ENCODE assay signal across 15 cellular contexts in genomic region chr1:198102454-198102791, GRCh38. TPM values are rescaled to one million over a fixed set of nuclear protein-coding genes. Genes with fewer than 3 reads are reported as not detected.
A peak's percentile ranks its signal among the peaks of the same experiment; 100 is the strongest.
DNase-seq lines count a peak whose midpoint lies in the region; ATAC-seq and TF ChIP-seq lines count a peak whose summit lies in the region.
"Had no signal": no experiment of that assay in that cellular context is flagged by ENCODE, and none has a peak within 500 bp of the region (broad histone marks: within the 10 kb centered on the region; RNA-seq: fewer than 3 reads in every experiment).

No MANE protein-coding gene starts in this region.

- H3K9me3 ChIP-seq in SK-N-MC (ENCODE audit: low read depth, low read length) (no peaks in the 10 kb centered on the region), skeletal muscle satellite cell (replicated peaks; ENCODE audit: low read length) (no peaks in the 10 kb centered on the region)
- H3K9me3 ChIP-seq: gastrocnemius medialis had no signal

- peaks cover 2% of the 10 kb centered on the region for H3K9me3 Mint-ChIP-seq in activated T-cell treated with anti-CD3 and anti-CD28 coated beads, Interleukin-2, amount 50 U/mL, for 24 hours
- H3K9me3 Mint-ChIP-seq in central memory CD8-positive, alpha-beta T cell = no peaks in the 10 kb centered on the region
- H3K9me3 Mint-ChIP-seq: type B pancreatic cell had no signal

- H3K27me3 ChIP-seq in skeletal muscle satellite cell (ENCODE audit: control insufficient read depth, insufficient read depth, low read length) = no peaks in the 10 kb centered on the region
- H3K27me3 ChIP-seq: gastrocnemius medialis had no signal

- peak overlapping the region; percentile 82 for H3K27ac Mint-ChIP-seq in activated T-cell treated with anti-CD3 and anti-CD28 coated beads, Interleukin-2, amount 50 U/mL, for 24 hours
- peak overlapping the region; percentile 36 for H3K27ac Mint-ChIP-seq in central memory CD8-positive, alpha-beta T cell (ENCODE audit: low read depth)
- H3K27ac Mint-ChIP-seq: progenitor cell of endocrine pancreas, type B pancreatic cell had no signal

- H3K4me3 Mint-ChIP-seq in activated T-cell treated with anti-CD3 and anti-CD28 coated beads, Interleukin-2, amount 50 U/mL, for 24 hours = peak overlapping the region; percentile 38
- peak overlapping the region; percentile 46 for H3K4me3 Mint-ChIP-seq in central memory CD8-positive, alpha-beta T cell
- H3K4me3 Mint-ChIP-seq: type B pancreatic cell had no signal

- H3K4me3 ChIP-seq in SK-N-MC = peak overlapping the region; percentile 68
- H3K4me3 ChIP-seq in skeletal muscle satellite cell (ENCODE audit: low read length) = no peak overlapping the region
- H3K4me3 ChIP-seq: gastrocnemius medialis had no signal

- peak overlapping the region; percentile 41 for H3K9ac ChIP-seq in SK-N-MC (ENCODE audit: insufficient read length)
- H3K9ac ChIP-seq in skeletal muscle satellite cell (ENCODE audit: low read depth, low read length) = no peak overlapping the region

- peak overlapping the region; percentile 43 for H3K4me2 ChIP-seq in skeletal muscle satellite cell (ENCODE audit: low read length)

- peaks cover 21% of the 10 kb centered on the region for H3K4me1 Mint-ChIP-seq in activated T-cell treated with anti-CD3 and anti-CD28 coated beads, Interleukin-2, amount 50 U/mL, for 24 hours (ENCODE audit: low read depth)
- H3K4me1 Mint-ChIP-seq in central memory CD8-positive, alpha-beta T cell = peaks cover 26% of the 10 kb centered on the region

- TF ChIP-seq CTCF in GM13977 (IDR thresholded peaks at IDR 0.05; ENCODE audit: extremely low read depth, insufficient read depth, missing control alignments) = no peak

- H3K27me3 Mint-ChIP-seq in activated T-cell treated with anti-CD3 and anti-CD28 coated beads, Interleukin-2, amount 50 U/mL, for 24 hours = no peaks in the 10 kb centered on the region
- no peaks in the 10 kb centered on the region for H3K27me3 Mint-ChIP-seq in central memory CD8-positive, alpha-beta T cell
- H3K27me3 Mint-ChIP-seq: progenitor cell of endocrine pancreas, type B pancreatic cell had no signal

- H3K36me3 ChIP-seq in SK-N-MC (ENCODE audit: insufficient read depth, low read length) = no peaks in the 10 kb centered on the region
- H3K36me3 ChIP-seq in skeletal muscle satellite cell (ENCODE audit: insufficient read depth, low read length) = no peaks in the 10 kb centered on the region
- H3K36me3 ChIP-seq: gastrocnemius medialis had no signal

- no peaks in the 10 kb centered on the region for H3K36me3 Mint-ChIP-seq in activated T-cell treated with anti-CD3 and anti-CD28 coated beads, Interleukin-2, amount 50 U/mL, for 24 hours (ENCODE audit: low read depth)
- H3K36me3 Mint-ChIP-seq in central memory CD8-positive, alpha-beta T cell (ENCODE audit: insufficient read depth) = peaks cover 3% of the 10 kb centered on the region
- H3K36me3 Mint-ChIP-seq: type B pancreatic cell had no signal

- peaks cover 14% of the 10 kb centered on the region for H3K4me1 ChIP-seq in skeletal muscle satellite cell (ENCODE audit: control insufficient read depth, insufficient read depth, low read length)
- H3K4me1 ChIP-seq: gastrocnemius medialis had no signal

- peak; percentile 93 for ATAC-seq in central memory CD8-positive, alpha-beta T cell (replicated peaks; ENCODE audit: extremely low read depth, poor library complexity, severe bottlenecking)
- ATAC-seq: gastrocnemius medialis had no signal

- DNase-seq in activated T-cell treated with anti-CD3 and anti-CD28 coated beads, Interleukin-2, amount 50 U/mL, for 24 hours = no peak
- DNase-seq in activated T-cell treated with anti-CD3 and anti-CD28 coated beads, Interleukin-2, amount 50 U/mL, for 48 hours = no peak
- DNase-seq in SK-N-MC (ENCODE audit: low read depth, low spot score) = peak; percentile 60
- peak in 1 of 2 donors; percentile 28 for DNase-seq in central memory CD8-positive, alpha-beta T cell (ENCODE audit: low spot score in 2 of 2)
- DNase-seq in foreskin melanocyte = no peak
- no peak for DNase-seq in GM13977 (ENCODE audit: low spot score)
- DNase-seq in NCI-H1436 treated with DMSO at 0.1 percent for 48 hours (lab: John Stamatoyannopoulos, UW) = no peak
- DNase-seq: effector CD8-positive, alpha-beta T cell; gastrocnemius medialis; midbrain; NCI-H1694; NCI-H526 treated with DMSO at 0.1 percent for 48 hours had no signal

- in situ Hi-C loops in GM13977 (cut with MboI; ENCODE audit: low pct_unique_long_range_greater_than_20kb, low sequenced_read_pairs, unreplicated experiment) = no loop called here

- peak overlapping the region; percentile 92 for H3K27ac ChIP-seq in SK-N-MC
- H3K27ac ChIP-seq: gastrocnemius medialis had no signal

RNA-seq across cellular contexts. Expression of gene NEK7, which starts 54.4 kb away (rescaled TPM):
- 48.9 and 62.5 TPM in 2 replicates for total RNA-seq in skeletal muscle satellite cell (2012; rRNA removed)
